ENCODE assay signal across 25 cellular contexts in the genomic region with DNA sequence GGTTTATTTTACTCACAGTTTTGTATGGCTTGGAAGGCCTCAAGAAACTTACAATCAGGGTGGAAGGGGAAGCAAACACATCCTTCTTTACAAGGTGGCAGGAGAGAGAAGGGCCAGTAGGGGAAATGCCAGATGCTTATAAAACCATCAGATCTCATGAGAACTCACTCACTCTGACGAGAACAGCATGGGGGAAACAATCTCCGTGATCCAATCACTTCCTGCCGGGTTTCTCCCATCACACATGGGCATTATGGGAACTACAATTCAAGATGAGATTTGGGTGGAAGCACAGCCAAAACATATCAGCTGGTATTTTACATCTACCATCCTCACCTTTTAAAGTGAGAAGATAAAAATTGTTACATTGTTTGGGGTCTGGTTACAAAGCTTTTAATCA.
"Had no signal": no experiment of that assay in that cellular context is flagged by ENCODE, and none has a peak within 500 bp of the region (broad histone marks: within the 10 kb centered on the region; RNA-seq: fewer than 3 reads in every experiment).

No MANE protein-coding gene starts in this region.

- H3K9me3 Mint-ChIP-seq: neural progenitor cell; stimulated activated naive B cell treated with anti-CD40 and anti-IgM and Interleukin-4, amounts not matched to agents 10 μg/mL and 1 μg/mL and 100 μg/mL, for 72 hours had no signal

- H3K36me3 ChIP-seq: left ventricle myocardium inferior, neural progenitor cell, ovary, prostate gland, stomach, thyroid gland, transverse colon, upper lobe of left lung, vagina had no signal

- H2AFZ ChIP-seq: neural progenitor cell had no signal

- H3K36me3 Mint-ChIP-seq: naive B cell; natural killer cell; neural progenitor cell; stimulated activated naive B cell treated with anti-CD40 and anti-IgM and Interleukin-4, amounts not matched to agents 10 μg/mL and 1 μg/mL and 100 μg/mL, for 72 hours had no signal

- H3K27ac Mint-ChIP-seq: naive B cell; natural killer cell; nephron progenitor cell; neural progenitor cell; stimulated activated naive B cell treated with anti-CD40 and anti-IgM and Interleukin-4, amounts not matched to agents 10 μg/mL and 1 μg/mL and 100 μg/mL, for 72 hours had no signal

- H3K9me3 ChIP-seq: left ventricle myocardium inferior, ovary, prostate gland, stomach, testis, thyroid gland, transverse colon, upper lobe of left lung, vagina had no signal

- H3K27me3 Mint-ChIP-seq: naive B cell; stimulated activated naive B cell treated with anti-CD40 and anti-IgM and Interleukin-4, amounts not matched to agents 10 μg/mL and 1 μg/mL and 100 μg/mL, for 72 hours had no signal

- H3K4me1 ChIP-seq: left ventricle myocardium inferior, neural progenitor cell, prostate gland, stomach, testis, thyroid gland, transverse colon, upper lobe of left lung, vagina had no signal

- DNase-seq: hypothalamus; islet precursor cell; left ventricle myocardium inferior; naive B cell; natural killer cell; nephron progenitor cell; ovary; retina; right cardiac atrium; stimulated activated CD4-positive, alpha-beta T cell treated with anti-CD3 and anti-CD28 coated beads, Interleukin-12 subunit alpha, Interleukin-12 subunit beta, amount 100 ng/mL, for 4 hours; stimulated activated CD4-positive, alpha-beta T cell treated with anti-CD3 and anti-CD28 coated beads, Interleukin-15, amount 100 ng/mL, for 24 hours; stimulated activated CD4-positive, alpha-beta T cell treated with anti-CD3 and anti-CD28 coated beads, Interleukin-2, amount 100 ng/mL, for 24 hours; stimulated activated CD4-positive, alpha-beta T cell treated with anti-CD3 and anti-CD28 coated beads, Interleukin-4, amount 100 ng/mL, for 1 hour; stimulated activated naive B cell treated with anti-CD40 and anti-IgM and Interleukin-4, amounts not matched to agents 10 μg/mL and 1 μg/mL and 100 μg/mL, for 72 hours; stimulated activated naive CD8-positive, alpha-beta T cell treated with anti-CD3 and anti-CD28 coated beads, Interleukin-15, Interleukin-2, amounts not matched to agents 100 U/mL and 50 U/mL, for 24 hours; stomach; testis; thyroid gland; transverse colon; upper lobe of left lung had no signal

- H3K27me3 ChIP-seq: neural progenitor cell, ovary, stomach, testis, thyroid gland, transverse colon, upper lobe of left lung, vagina had no signal

- H3K4me3 Mint-ChIP-seq: naive B cell; natural killer cell; nephron progenitor cell; neural progenitor cell; stimulated activated naive B cell treated with anti-CD40 and anti-IgM and Interleukin-4, amounts not matched to agents 10 μg/mL and 1 μg/mL and 100 μg/mL, for 72 hours had no signal

- H3K4me2 ChIP-seq: neural progenitor cell had no signal

- H3K4me3 ChIP-seq: left ventricle myocardium inferior, lung, neural progenitor cell, ovary, prostate gland, skin epidermis, stomach, testis, thyroid gland, transverse colon, upper lobe of left lung, vagina had no signal

- H3K27ac ChIP-seq: left ventricle myocardium inferior, neural progenitor cell, ovary, prostate gland, skin epidermis, stomach, testis, thyroid gland, transverse colon, upper lobe of left lung, vagina had no signal

- H3K4me1 Mint-ChIP-seq: naive B cell; natural killer cell; neural progenitor cell; stimulated activated naive B cell treated with anti-CD40 and anti-IgM and Interleukin-4, amounts not matched to agents 10 μg/mL and 1 μg/mL and 100 μg/mL, for 72 hours had no signal
